Comparison of ENCODE assay signal across 20 cellular contexts in genomic region chr13:32045537-32045936, GRCh38. TPM values are rescaled to one million over a fixed set of nuclear protein-coding genes. Genes with fewer than 3 reads are reported as not detected.
DNase-seq lines count a peak whose midpoint lies in the region; ATAC-seq and TF ChIP-seq lines count a peak whose summit lies in the region.
"Had no signal": no experiment of that assay in that cellular context is flagged by ENCODE, and none has a peak within 500 bp of the region (broad histone marks: within the 10 kb centered on the region; RNA-seq: fewer than 3 reads in every experiment).

No MANE protein-coding gene starts in this region.

- no peak overlapping the region for H3K4me3 ChIP-seq in GM23338
- no peak overlapping the region for H3K4me3 ChIP-seq in fibroblast of mammary gland (ENCODE audit: control insufficient read depth, low read depth, low read length)
- H3K4me3 ChIP-seq: BLaER1 treated with 17β-estradiol and CSF1 and Interleukin-3, amounts not matched to agents 10 nM and 100 nM; cardiac muscle cell; Peyer's patch had no signal

- peaks cover 3% of the 10 kb centered on the region for H3K27me3 Mint-ChIP-seq in activated naive CD4-positive, alpha-beta T cell treated with anti-CD3 and anti-CD28 coated beads, Interleukin-2, amount 10 ng/mL, durations not matched to agents 7 days and 5 days
- peaks cover 2% of the 10 kb centered on the region for H3K27me3 Mint-ChIP-seq in GM23338 (ENCODE audit: insufficient read depth, low read depth, poor library complexity)
- H3K27me3 Mint-ChIP-seq in stimulated activated naive CD8-positive, alpha-beta T cell treated with anti-CD3 and anti-CD28 coated beads, Interleukin-15, amount 100 ng/mL, for 72 hours: no peaks in the 10 kb centered on the region
- H3K27me3 Mint-ChIP-seq in nephron progenitor cell (ENCODE audit: low read depth, poor library complexity): peaks cover 2% of the 10 kb centered on the region
- H3K27me3 Mint-ChIP-seq: activated CD4-positive, alpha-beta T cell treated with anti-CD3 and anti-CD28 coated beads, Interleukin-2, amount 10 ng/mL, durations not matched to agents 7 days and 5 days had no signal

- H3F3A ChIP-seq in GM23338 (replicated peaks; ENCODE audit: low read depth): no peaks in the 10 kb centered on the region

- no peak overlapping the region for H2AFZ ChIP-seq in GM23338

- no peak for DNase-seq in activated naive CD4-positive, alpha-beta T cell treated with anti-CD3 and anti-CD28 coated beads, Interleukin-2, amount 10 ng/mL, durations not matched to agents 7 days and 5 days
- no peak for DNase-seq in activated naive CD4-positive, alpha-beta T cell treated with Interleukin-2 at 50 U/mL for 16 hours
- DNase-seq in GM23338 (ENCODE audit: low spot score) (no peak), fibroblast of mammary gland (ENCODE audit: low read depth) (peak; percentile 43), omental fat pad (ENCODE audit: low spot score) (no peak), nephron progenitor cell (no peak), NCI-H510A treated with DMSO at 0.1 percent for 48 hours (lab: John Stamatoyannopoulos, UW) (no peak)
- no peak for DNase-seq in stimulated activated naive CD8-positive, alpha-beta T cell treated with anti-CD3 and anti-CD28 coated beads, Interleukin-15, amount 100 ng/mL, for 72 hours
- DNase-seq: activated CD4-positive, alpha-beta T cell treated with anti-CD3 and anti-CD28 coated beads, Interleukin-2, amount 10 ng/mL, durations not matched to agents 7 days and 5 days; activated CD8-positive, alpha-beta memory T cell treated with anti-CD3 and anti-CD28 coated beads, Interleukin-2, amount 50 U/mL, for 4 hours; activated effector memory CD4-positive, alpha-beta T cell treated with Interleukin-2 at 50 U/mL for 16 hours; foreskin keratinocyte; NCI-H1105; Peyer's patch; stimulated activated CD4-positive, alpha-beta T cell treated with anti-CD3 and anti-CD28 coated beads, Interleukin-12 subunit alpha, Interleukin-12 subunit beta, amount 100 ng/mL, for 4 hours; stimulated activated CD4-positive, alpha-beta T cell treated with anti-CD3 and anti-CD28 coated beads, Interleukin-4, amount 100 ng/mL, for 4 hours; T-helper 2 cell had no signal

- H3K4me3 Mint-ChIP-seq in activated naive CD4-positive, alpha-beta T cell treated with anti-CD3 and anti-CD28 coated beads, Interleukin-2, amount 10 ng/mL, durations not matched to agents 7 days and 5 days: no peak overlapping the region
- H3K4me3 Mint-ChIP-seq in GM23338 (no peak overlapping the region), nephron progenitor cell (no peak overlapping the region)
- H3K4me3 Mint-ChIP-seq in stimulated activated naive CD8-positive, alpha-beta T cell treated with anti-CD3 and anti-CD28 coated beads, Interleukin-15, amount 100 ng/mL, for 72 hours: no peak overlapping the region
- H3K4me3 Mint-ChIP-seq: activated CD4-positive, alpha-beta T cell treated with anti-CD3 and anti-CD28 coated beads, Interleukin-2, amount 10 ng/mL, durations not matched to agents 7 days and 5 days had no signal

- H3K4me2 ChIP-seq in GM23338: no peak overlapping the region

- peak overlapping the region; percentile 91 for H3K27ac Mint-ChIP-seq in activated naive CD4-positive, alpha-beta T cell treated with anti-CD3 and anti-CD28 coated beads, Interleukin-2, amount 10 ng/mL, durations not matched to agents 7 days and 5 days
- H3K27ac Mint-ChIP-seq in GM23338 (no peak overlapping the region), nephron progenitor cell (no peak overlapping the region)
- peak overlapping the region; percentile 3 to 5 for H3K27ac Mint-ChIP-seq in stimulated activated naive CD8-positive, alpha-beta T cell treated with anti-CD3 and anti-CD28 coated beads, Interleukin-15, amount 100 ng/mL, for 72 hours

- no peaks in the 10 kb centered on the region for H3K36me3 ChIP-seq in GM23338 (ENCODE audit: insufficient read depth)
- H3K36me3 ChIP-seq: BLaER1 treated with 17β-estradiol and CSF1 and Interleukin-3, amounts not matched to agents 10 nM and 100 nM; cardiac muscle cell; Peyer's patch had no signal

- H3K4me1 Mint-ChIP-seq in activated naive CD4-positive, alpha-beta T cell treated with anti-CD3 and anti-CD28 coated beads, Interleukin-2, amount 10 ng/mL, durations not matched to agents 7 days and 5 days: peaks cover 62% of the 10 kb centered on the region
- H3K4me1 Mint-ChIP-seq in GM23338: peaks cover 25% of the 10 kb centered on the region
- peaks cover 26% of the 10 kb centered on the region for H3K4me1 Mint-ChIP-seq in stimulated activated naive CD8-positive, alpha-beta T cell treated with anti-CD3 and anti-CD28 coated beads, Interleukin-15, amount 100 ng/mL, for 72 hours
- peaks cover 14% of the 10 kb centered on the region for H3K4me1 Mint-ChIP-seq in nephron progenitor cell

- H3K79me2 ChIP-seq in GM23338 (replicated peaks; ENCODE audit: insufficient read depth): no peaks in the 10 kb centered on the region

- TF ChIP-seq CTCF in GM23338 (conservative IDR thresholded peaks at IDR 0.05; ENCODE audit: low read depth in 2 of 2) (no peak), fibroblast of mammary gland (conservative IDR thresholded peaks at IDR 0.05; ENCODE audit: control insufficient read depth, insufficient read depth, low read depth, low read length) (no peak), omental fat pad (IDR thresholded peaks at IDR 0.05) (no peak), nephron progenitor cell (IDR thresholded peaks at IDR 0.05) (no peak)

- peaks cover 16% of the 10 kb centered on the region; the same call in 1 of the 2 replicates for H3K4me1 ChIP-seq in GM23338 (ENCODE audit: insufficient read depth)
- H3K4me1 ChIP-seq: foreskin keratinocyte had no signal

- CTCF ChIA-PET in activated naive CD4-positive, alpha-beta T cell treated with anti-CD3 and anti-CD28 coated beads, Interleukin-2, amount 10 ng/mL, durations not matched to agents 7 days and 5 days (lab: Charles Lee): interaction anchor here (1.1 kb wide), 1 partner anchor 14 kb away, joined by 3 read pairs; the partner anchor contains the start of gene FRY

- H3K27ac ChIP-seq in GM23338 (ENCODE audit: low read depth): peak overlapping the region; percentile 64; the same call in 1 of the 2 replicates
- H3K27ac ChIP-seq: cardiac muscle cell, epithelial cell of prostate, foreskin keratinocyte had no signal

- peaks cover 5% of the 10 kb centered on the region; the same call in 1 of the 2 replicates for H3K9me2 ChIP-seq in GM23338 (ENCODE audit: insufficient read depth)

- peaks cover 16% of the 10 kb centered on the region for H3K36me3 Mint-ChIP-seq in activated naive CD4-positive, alpha-beta T cell treated with anti-CD3 and anti-CD28 coated beads, Interleukin-2, amount 10 ng/mL, durations not matched to agents 7 days and 5 days
- no peaks in the 10 kb centered on the region for H3K36me3 Mint-ChIP-seq in GM23338 (ENCODE audit: low read depth)
- H3K36me3 Mint-ChIP-seq in nephron progenitor cell (ENCODE audit: low read depth): no peaks in the 10 kb centered on the region

- no peaks in the 10 kb centered on the region for H4K20me1 ChIP-seq in GM23338 (replicated peaks; ENCODE audit: insufficient read depth)
- H4K20me1 ChIP-seq: BLaER1 treated with 17β-estradiol and CSF1 and Interleukin-3, amounts not matched to agents 10 nM and 100 nM had no signal

- no peak for ATAC-seq in GM23338
- no peak for ATAC-seq in stimulated activated naive CD8-positive, alpha-beta T cell treated with anti-CD3 and anti-CD28 coated beads, Interleukin-15, amount 100 ng/mL, for 72 hours
- no peak for ATAC-seq in omental fat pad (ENCODE audit: low FRiP score)
- ATAC-seq: foreskin keratinocyte had no signal

- peaks cover 5% of the 10 kb centered on the region for H3K9me3 Mint-ChIP-seq in activated naive CD4-positive, alpha-beta T cell treated with anti-CD3 and anti-CD28 coated beads, Interleukin-2, amount 10 ng/mL, durations not matched to agents 7 days and 5 days
- no peaks in the 10 kb centered on the region for H3K9me3 Mint-ChIP-seq in GM23338
- peaks cover 0 to 12% of the 10 kb centered on the region in 2 donors for H3K9me3 Mint-ChIP-seq in stimulated activated naive CD8-positive, alpha-beta T cell treated with anti-CD3 and anti-CD28 coated beads, Interleukin-15, amount 100 ng/mL, for 72 hours
- H3K9me3 Mint-ChIP-seq in nephron progenitor cell: no peaks in the 10 kb centered on the region

- no peaks in the 10 kb centered on the region for H3K27me3 ChIP-seq in GM23338 (ENCODE audit: insufficient read depth)
- H3K27me3 ChIP-seq: BLaER1 treated with 17β-estradiol and CSF1 and Interleukin-3, amounts not matched to agents 10 nM and 100 nM; cardiac muscle cell; foreskin keratinocyte; Peyer's patch had no signal

TF ChIP-seq in GM23338, 12 proteins besides CTCF, POLR2A, EP300 and RAD21 (continues in another document):
- no peak for TF ChIP-seq NANOG (IDR thresholded peaks at IDR 0.05; ENCODE audit: borderline replicate concordance)
- no peak for TF ChIP-seq ETS1 (IDR thresholded peaks at IDR 0.05)
- no peak for TF ChIP-seq CREB1 (CRISPR knock-in tag; IDR thresholded peaks at IDR 0.05; ENCODE audit: low read depth)

RNA-seq across cellular contexts. Expression of gene FRY, which starts 14.0 kb away (rescaled TPM):
- total RNA-seq in GM23338 (2014; rRNA removed; shearing (Covaris generic)): 4.1 and 10.1 TPM in 2 replicates
- 1.3 and 2.4 TPM in 2 replicates for polyA plus RNA-seq in GM23338 (2016; fragmentation: Nextera tagmentation; extraction: Ambion mirVana)
- 10 to 100 TPM; 21.1 to 89.7 (median 34.4) TPM for total RNA-seq in omental fat pad

Comparison
In these comparisons a context has a peak if more than half of its experiments do, and no peak if none do; other contexts are left out.
1. H3K27ac Mint-ChIP-seq: peak in activated naive CD4-positive, alpha-beta T cell treated with anti-CD3 and anti-CD28 coated beads, Interleukin-2, amount 10 ng/mL, durations not matched to agents 7 days and 5 days (single experiment) and stimulated activated naive CD8-positive, alpha-beta T cell treated with anti-CD3 and anti-CD28 coated beads, Interleukin-15, amount 100 ng/mL, for 72 hours (2 of 2); none in GM23338 (single experiment) and nephron progenitor cell (single experiment).